Comparison of ENCODE assay signal across 7 cellular contexts in the genomic region with DNA sequence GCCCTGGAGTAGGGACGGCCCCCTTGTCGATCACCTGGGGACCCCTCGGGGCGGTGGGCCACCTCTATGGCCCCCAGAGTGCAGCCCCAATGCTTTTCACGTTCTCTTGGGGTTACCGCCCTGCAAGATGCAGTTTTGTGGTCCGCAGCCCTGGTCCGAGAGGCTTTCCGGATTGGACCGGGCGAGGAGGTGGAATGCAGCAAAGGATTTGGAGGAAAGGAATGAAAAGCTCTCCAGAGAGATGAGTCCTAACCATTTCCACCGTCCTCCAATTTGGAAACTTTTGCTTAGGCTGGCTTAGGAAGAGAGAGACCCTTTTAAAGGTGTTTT. TPM values are rescaled to one million over a fixed set of nuclear protein-coding genes. Genes with fewer than 3 reads are reported as not detected.
DNase-seq lines count a peak whose midpoint lies in the region; ATAC-seq, FAIRE-seq and TF ChIP-seq lines count a peak whose summit lies in the region.

No MANE protein-coding gene starts in this region.

- no peak overlapping the region for H4K91ac ChIP-seq in H1 (replicated peaks; ENCODE audit: insufficient read length, low read length)

- no peak for TF ChIP-seq EP300 in H1 (IDR thresholded peaks at IDR 0.05; ENCODE audit: borderline replicate concordance in 1 of 2, low read depth in 2 of 2, low read length in 2 of 2)

- no peak overlapping the region for H3K27ac ChIP-seq in H1 (ENCODE audit: low read depth, low read length)

- no peak overlapping the region for H3K23ac ChIP-seq in H1 (ENCODE audit: insufficient read length)

- H3K23me2 ChIP-seq in H1 (ENCODE audit: low read depth, low read length): peaks cover 3% of the 10 kb centered on the region; the same call in 1 of the 2 replicates

- H3K79me1 ChIP-seq in H1 (ENCODE audit: low read depth, low read length): no peaks in the 10 kb centered on the region

- no peak overlapping the region for H2AFZ ChIP-seq in H1 (ENCODE audit: low read length)

- TF ChIP-seq CTCF in NB4 (IDR thresholded peaks at IDR 0.05; ENCODE audit: low read depth, low read length) (no peak), H1 (IDR thresholded peaks at IDR 0.05; ENCODE audit: control extremely low read depth in 1 of 3, insufficient read depth in 1 of 3, low read depth in 1 of 3, low read length in 3 of 3) (no peak)

- no peak overlapping the region for H3K14ac ChIP-seq in H1 (ENCODE audit: insufficient read length)

- no peaks in the 10 kb centered on the region for H3K9me3 ChIP-seq in H1 (ENCODE audit: insufficient read depth in 2 of 2, low read depth in 1 of 2, low read length in 1 of 2)

- H3K79me2 ChIP-seq in H1 (ENCODE audit: control insufficient read depth in 1 of 2, insufficient read depth in 2 of 2, low read length in 2 of 2): no peaks in the 10 kb centered on the region

- no peak overlapping the region for H3K56ac ChIP-seq in H1 (replicated peaks; ENCODE audit: insufficient read length, low read depth, low read length)

- H3K9ac ChIP-seq in H1 (replicated peaks in 1 of 4; ENCODE audit: extremely low read depth in 1 of 4, low read depth in 3 of 4, low read length in 3 of 4): no peak overlapping the region

- peak overlapping the region; percentile 13; the same call in 1 of the 2 replicates for H3K18ac ChIP-seq in H1 (ENCODE audit: extremely low read depth, low read length)

- TF ChIP-seq POLR2A in NB4 (IDR thresholded peaks at IDR 0.05; ENCODE audit: extremely low read depth, insufficient read length): no peak
- TF ChIP-seq POLR2A in H1 (IDR thresholded peaks at IDR 0.05; ENCODE audit: control extremely low read depth in 1 of 2, low read depth in 2 of 2, low read length in 2 of 2): no peak

- POLR2A ChIA-PET in H1 (lab: Charles Lee; ENCODE audit: partially characterized antibody): interaction anchor here (1.0 to 1.1 kb wide), 2 partner anchors 32 to 392 kb away, joined by 4 read pairs; partner anchors contain the start of gene RPL39

- H2AK5ac ChIP-seq in H1 (ENCODE audit: low read depth, low read length): no peak overlapping the region

- ATAC-seq in GM19438 (IDR thresholded peaks at IDR 0.05; ENCODE audit: low read depth, unreplicated experiment) (peak; percentile 18), HG03460 (IDR thresholded peaks at IDR 0.05; ENCODE audit: unreplicated experiment) (no peak)

- H3K27me3 ChIP-seq in H1 (replicated peaks in 1 of 4; ENCODE audit: control insufficient read depth in 3 of 4, extremely low read depth in 1 of 4, insufficient read depth in 3 of 4, low read length in 3 of 4): peaks cover 0 to 5% (median 1%) of the 10 kb centered on the region in 4 experiments; a peak in 1 of 7 replicates

- CTCF ChIA-PET in H1 (lab: Charles Lee; ENCODE audit: partially characterized antibody): interaction anchor here (1.9 kb wide), 1 partner anchor 9 kb away, joined by 7 read pairs; no protein-coding TSS in a partner anchor

- no peak for TF ChIP-seq RAD21 in H1 (IDR thresholded peaks at IDR 0.05 in 1 of 2, conservative IDR thresholded peaks at IDR 0.05 in 1 of 2; ENCODE audit: low read depth in 2 of 2, low read length in 2 of 2)

- no peak overlapping the region for H2BK20ac ChIP-seq in H1 (ENCODE audit: low read length)

- no peaks in the 10 kb centered on the region for H3K36me3 ChIP-seq in H1 (ENCODE audit: control insufficient read depth in 2 of 4, insufficient read depth in 4 of 4, low read length in 3 of 4)

- no peaks in the 10 kb centered on the region for H4K20me1 ChIP-seq in H1 (replicated peaks in 1 of 2; ENCODE audit: control insufficient read depth in 1 of 2, insufficient read depth in 2 of 2, low read length in 2 of 2)

- no peak overlapping the region for H4K5ac ChIP-seq in H1 (ENCODE audit: insufficient read length, low read depth, low read length)

- no peak for DNase-seq in NB4 (ENCODE audit: low read depth)
- DNase-seq in H1 (ENCODE audit: low read depth in 1 of 2, low spot score in 2 of 2): peak in 1 of 2 experiments; percentile 49
- DNase-seq in myocyte (ENCODE audit: low read depth): peak; percentile 30
- no peak for DNase-seq in activated gamma-delta T cell treated with Interleukin-2 at 50 U/mL for 16 hours
- DNase-seq in effector CD4-positive, alpha-beta T cell: no peak

- H2BK120ac ChIP-seq in H1 (replicated peaks; ENCODE audit: low read depth, low read length): no peak overlapping the region

- H3K4me1 ChIP-seq in H1 (replicated peaks in 1 of 4; ENCODE audit: control insufficient read depth in 3 of 4, insufficient read depth in 4 of 4, low read length in 3 of 4): peaks cover 0 to 12% (median 3%) of the 10 kb centered on the region in 4 experiments; a peak in 4 of 7 replicates

- no peak overlapping the region for H2BK15ac ChIP-seq in H1 (ENCODE audit: low read length)

- no peak overlapping the region for H3K4ac ChIP-seq in H1 (replicated peaks; ENCODE audit: insufficient read length, low read depth, low read length)

- FAIRE-seq in H1 (lab: Jason Lieb, UNC): no peak

- WGBS in H1 (ENCODE audit: extremely low coverage in 1 of 2, insufficient coverage in 1 of 2, insufficient read length in 1 of 2, insufficient replicate concordance in 2 of 2, low coverage in 1 of 2, low lambda C conversion rate in 2 of 2, missing lambda C conversion rate in 1 of 2), 2 experiments: 2% methylated on average over 9 of the region's 12 CpGs; no CpG with 5 or more reads in 1 of the 2 experiments

- H4K8ac ChIP-seq in H1 (ENCODE audit: extremely low read depth, insufficient read depth, low read length): peak overlapping the region; percentile 79; the same call in 1 of the 2 replicates

- no peak overlapping the region for H2BK5ac ChIP-seq in H1 (ENCODE audit: low read depth, low read length)

- no peak overlapping the region for H2BK12ac ChIP-seq in H1 (ENCODE audit: low read depth, low read length)

- H3K4me2 ChIP-seq in H1 (ENCODE audit: insufficient read depth in 1 of 2, low read depth in 2 of 2, low read length in 2 of 2): peak overlapping the region; percentile 74 to 86

- H3K4me3 ChIP-seq in NB4 (ENCODE audit: low read depth, low read length) (peak overlapping the region; percentile 73), H1 (ENCODE audit: extremely low read depth in 1 of 4, insufficient read depth in 2 of 4, low read depth in 3 of 4, low read length in 4 of 4) (peak overlapping the region; percentile 37 to 69 (median 48); a peak in 7 of 8 replicates)

TF ChIP-seq in H1, 55 proteins besides CTCF, POLR2A, EP300 and RAD21:
- TF ChIP-seq TEAD4 (IDR thresholded peaks at IDR 0.05; ENCODE audit: low read depth, low read length) (no peak), KDM1A (IDR thresholded peaks at IDR 0.05; ENCODE audit: borderline replicate concordance, low read length) (no peak), TBP (IDR thresholded peaks at IDR 0.05; ENCODE audit: low read depth, low read length) (0 out of 2 replicates have a peak, but pooled peaks have one; percentile 10), TAF1 (IDR thresholded peaks at IDR 0.05; ENCODE audit: low read depth, low read length) (no peak)
TF ChIP-seq in H1: peak in this region for 1.

RNA-seq across cellular contexts. Expression of gene SLC25A43, which starts 0.6 kb away (rescaled TPM):
- 4.6 and 5.8 TPM in 2 replicates for total RNA-seq in H1 (2021; fragmentation: NEBNext Ultra II Directional; extraction: Animal tissue kit (Norgen Biotek cat#: 25700))
- 3.1 and 4.1 TPM in 2 replicates for polyA plus RNA-seq in H1 (2011; rRNA removed)
- polyA plus RNA-seq in H1 (2011; cell fraction: cytosol; rRNA removed): 3.2 TPM
- polyA plus RNA-seq in H1 (2011; cell fraction: nucleus; rRNA removed): 3.5 TPM
- polyA plus RNA-seq in H1 (2012, experiment 1 of 2): 3.7 to 4.4 TPM (median 4.1 TPM) in 4 replicates
- polyA plus RNA-seq in H1 (2012, experiment 2 of 2): 1.5 TPM
- polyA plus RNA-seq in H1 (2013, experiment 1 of 2): 2.8 TPM
- polyA plus RNA-seq in H1 (2013, experiment 2 of 2): 2.9 TPM
- polyA minus RNA-seq in H1 (2011; rRNA and poly(A)+ RNA removed): 2.3 and 2.8 TPM in 2 replicates
- polyA minus RNA-seq in H1 (2011; cell fraction: cytosol; rRNA and poly(A)+ RNA removed): 1.7 TPM
- 4.0 TPM for polyA minus RNA-seq in H1 (2011; cell fraction: nucleus; rRNA and poly(A)+ RNA removed)
- 7.9 and 9.8 TPM in 2 replicates for total RNA-seq in myocyte
- 4.5 TPM for polyA plus RNA-seq in myocyte (2012)
